In genomic region chr3:131738095-131738494, GRCh38 we compare ENCODE assay signal across 25 cellular contexts.
"Had no signal": no experiment of that assay in that cellular context is flagged by ENCODE, and none has a peak within 500 bp of the region (broad histone marks: within the 10 kb centered on the region; RNA-seq: fewer than 3 reads in every experiment).

No MANE protein-coding gene starts in this region.

- H3K36me3 Mint-ChIP-seq: activated naive CD8-positive, alpha-beta T cell; naive thymus-derived CD8-positive, alpha-beta T cell had no signal

- H3K36me3 ChIP-seq: esophagus squamous epithelium, left lung, lower lobe of right lung, transverse colon had no signal

- H3K4me1 Mint-ChIP-seq: naive thymus-derived CD8-positive, alpha-beta T cell; neural crest cell had no signal

- DNase-seq: activated CD4-positive, alpha-beta T cell treated with anti-CD3 and anti-CD28 coated beads for 4 hours; activated CD4-positive, alpha-beta T cell treated with anti-CD3 and anti-CD28 coated beads, Interleukin-2, amount 50 U/mL, for 4 hours; activated CD4-positive, CD25-positive, alpha-beta regulatory T cell; activated effector memory CD4-positive, alpha-beta T cell treated with Interleukin-2 at 50 U/mL for 16 hours; activated naive CD4-positive, alpha-beta T cell treated with Interleukin-2 at 50 U/mL for 16 hours; activated T-cell treated with anti-CD3 and anti-CD28 coated beads for 4 hours; anterior cingulate cortex; dermis blood vessel endothelial cell; effector CD8-positive, alpha-beta T cell; esophagus squamous epithelium; kidney glomerular epithelial cell; left lung; lower lobe of right lung; mesenchymal stem cell; naive thymus-derived CD8-positive, alpha-beta T cell; nucleus accumbens; psoas muscle; stimulated activated CD4-positive, alpha-beta T cell treated with anti-CD3 and anti-CD28 coated beads, Interleukin-4, amount 100 ng/mL, for 1 hour; stimulated activated naive CD8-positive, alpha-beta T cell treated with anti-CD3 and anti-CD28 coated beads, Interleukin-15, Interleukin-2, amounts not matched to agents 100 U/mL and 50 U/mL, for 24 hours; testis; transverse colon had no signal

- H3K4me1 ChIP-seq: esophagus squamous epithelium, left lung, lower lobe of right lung, psoas muscle, testis, transverse colon had no signal

- H3K4me3 ChIP-seq: esophagus squamous epithelium, left lung, lower lobe of right lung, psoas muscle, testis, transverse colon had no signal

- H3K9me3 Mint-ChIP-seq: neural crest cell had no signal

- H3K9me3 ChIP-seq: esophagus squamous epithelium, left lung, lower lobe of right lung, psoas muscle, testis, transverse colon had no signal

- H3K4me3 Mint-ChIP-seq: activated naive CD8-positive, alpha-beta T cell; naive thymus-derived CD8-positive, alpha-beta T cell; neural crest cell had no signal

- H3K27ac Mint-ChIP-seq: activated naive CD8-positive, alpha-beta T cell had no signal

- H3K27me3 ChIP-seq: esophagus squamous epithelium, testis, transverse colon had no signal

- H3K27ac ChIP-seq: epithelial cell of prostate, esophagus squamous epithelium, left lung, lower lobe of right lung, parathyroid adenoma, psoas muscle, testis, transverse colon had no signal
